8 cellular contexts compared by ENCODE assay signal in genomic region chr21:29342394-29342957, GRCh38. TPM values are rescaled to one million over a fixed set of nuclear protein-coding genes. Genes with fewer than 3 reads are reported as not detected.
DNase-seq lines count a peak whose midpoint lies in the region; ATAC-seq and TF ChIP-seq lines count a peak whose summit lies in the region.

No MANE protein-coding gene starts in this region.

- H3K36me3 Mint-ChIP-seq in activated naive CD8-positive, alpha-beta T cell: peaks cover 10% of the 10 kb centered on the region

- no peak for TF ChIP-seq CTCF in kidney epithelial cell (IDR thresholded peaks at IDR 0.05; ENCODE audit: insufficient read depth, low read length, poor library complexity, severe bottlenecking)

- H3K36me3 ChIP-seq in kidney epithelial cell (ENCODE audit: control insufficient read depth, insufficient read depth, low read length): no peaks in the 10 kb centered on the region

- DNase-seq in kidney epithelial cell (ENCODE audit: low read depth): peak; percentile 55
- peak; percentile 16 for DNase-seq in stimulated activated CD8-positive, alpha-beta memory T cell treated with anti-CD3 and anti-CD28 coated beads, Interleukin-7, amount 100 ng/mL, for 24 hours (ENCODE audit: low read depth)
- no peak for DNase-seq in globus pallidus (ENCODE audit: low spot score)
- DNase-seq in NCI-H82 (lab: John Stamatoyannopoulos, UW): no peak
- no peak for DNase-seq in HuH-7.5 (ENCODE audit: low spot score)

- H3K9me3 Mint-ChIP-seq in activated naive CD8-positive, alpha-beta T cell (ENCODE audit: low read depth): no peaks in the 10 kb centered on the region

- peak overlapping the region; percentile 86 for H3K27ac Mint-ChIP-seq in activated naive CD8-positive, alpha-beta T cell

- ATAC-seq in GM18867 (IDR thresholded peaks at IDR 0.05; ENCODE audit: unreplicated experiment) (peak; percentile 63), HG03565 (IDR thresholded peaks at IDR 0.05; ENCODE audit: unreplicated experiment) (peak; percentile 73)

- H3K4me3 Mint-ChIP-seq in activated naive CD8-positive, alpha-beta T cell: peak overlapping the region; percentile 13

- peaks cover 33% of the 10 kb centered on the region for H3K4me1 Mint-ChIP-seq in activated naive CD8-positive, alpha-beta T cell (ENCODE audit: low read depth)

- no peaks in the 10 kb centered on the region for H3K27me3 ChIP-seq in kidney epithelial cell (ENCODE audit: control insufficient read depth, insufficient read depth, low read length)

- no peak overlapping the region for H3K4me3 ChIP-seq in kidney epithelial cell (ENCODE audit: low read depth, low read length)

- no peaks in the 10 kb centered on the region for H3K27me3 Mint-ChIP-seq in activated naive CD8-positive, alpha-beta T cell

RNA-seq across cellular contexts. Expression of gene BACH1, which starts 43.8 kb away (rescaled TPM):
- 34.3 and 37.2 TPM in 2 replicates for total RNA-seq in kidney epithelial cell

Comparison
In these comparisons a context has a peak if more than half of its experiments do, and no peak if none do; other contexts are left out.
1. DNase-seq: peak in kidney epithelial cell (single experiment) and stimulated activated CD8-positive, alpha-beta memory T cell treated with anti-CD3 and anti-CD28 coated beads, Interleukin-7, amount 100 ng/mL, for 24 hours (single experiment); none in globus pallidus (single experiment), NCI-H82 (single experiment) and HuH-7.5 (single experiment).